In the genomic region with DNA sequence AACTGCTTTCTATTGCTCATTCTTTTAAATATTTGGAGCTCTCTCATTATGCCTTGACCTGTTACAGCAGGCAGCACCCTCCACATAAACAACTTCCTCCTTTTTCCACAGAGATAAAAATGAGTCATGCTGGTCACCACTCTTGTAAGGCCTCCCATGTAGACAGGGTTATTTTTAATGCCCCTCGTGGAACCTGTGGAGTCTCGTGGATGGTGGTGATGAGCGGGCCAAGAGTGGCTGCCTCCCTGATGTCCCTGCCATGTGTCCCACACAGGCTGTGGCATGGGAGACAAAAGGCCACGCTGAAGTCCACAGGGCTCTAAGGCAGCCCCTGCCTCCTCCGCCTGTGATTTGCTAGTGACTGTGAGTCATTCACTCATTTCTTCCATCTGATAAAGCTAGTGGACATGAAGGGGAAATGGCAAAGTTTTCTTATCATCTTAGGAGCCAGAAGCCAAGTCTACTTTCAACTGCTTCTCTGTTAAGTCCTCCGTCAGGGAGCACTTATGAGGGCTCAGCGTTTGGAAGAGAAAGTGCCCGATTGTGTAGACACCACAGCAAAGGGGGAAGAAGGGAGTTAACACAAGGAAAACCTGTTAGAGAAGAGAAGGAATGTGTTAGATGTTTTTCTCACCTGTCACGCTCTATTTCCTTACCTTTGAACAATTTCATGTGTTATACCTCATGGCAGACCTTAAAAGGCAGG, we compare ENCODE assay signal across 1 cellular context.
TF ChIP-seq lines count a peak whose summit lies in the region.

No MANE protein-coding gene starts in this region.

TF ChIP-seq in K562, 482 proteins besides CTCF, POLR2A, EP300 and RAD21 (continued from another document and continues in another):
- TF ChIP-seq, protein P1, sequence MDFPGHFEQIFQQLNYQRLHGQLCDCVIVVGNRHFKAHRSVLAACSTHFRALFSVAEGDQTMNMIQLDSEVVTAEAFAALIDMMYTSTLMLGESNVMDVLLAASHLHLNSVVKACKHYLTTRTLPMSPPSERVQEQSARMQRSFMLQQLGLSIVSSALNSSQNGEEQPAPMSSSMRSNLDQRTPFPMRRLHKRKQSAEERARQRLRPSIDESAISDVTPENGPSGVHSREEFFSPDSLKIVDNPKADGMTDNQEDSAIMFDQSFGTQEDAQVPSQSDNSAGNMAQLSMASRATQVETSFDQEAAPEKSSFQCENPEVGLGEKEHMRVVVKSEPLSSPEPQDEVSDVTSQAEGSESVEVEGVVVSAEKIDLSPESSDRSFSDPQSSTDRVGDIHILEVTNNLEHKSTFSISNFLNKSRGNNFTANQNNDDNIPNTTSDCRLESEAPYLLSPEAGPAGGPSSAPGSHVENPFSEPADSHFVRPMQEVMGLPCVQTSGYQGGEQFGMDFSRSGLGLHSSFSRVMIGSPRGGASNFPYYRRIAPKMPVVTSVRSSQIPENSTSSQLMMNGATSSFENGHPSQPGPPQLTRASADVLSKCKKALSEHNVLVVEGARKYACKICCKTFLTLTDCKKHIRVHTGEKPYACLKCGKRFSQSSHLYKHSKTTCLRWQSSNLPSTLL (IDR thresholded peaks at IDR 0.05), result no peak
- TF ChIP-seq MCM3 (IDR thresholded peaks at IDR 0.05) (no peak), ZNF511 (CRISPR knock-in tag; IDR thresholded peaks at IDR 0.05) (no peak), NEUROD1 (IDR thresholded peaks at IDR 0.05; ENCODE audit: borderline replicate concordance, low read depth, low read length, partially characterized antibody) (peak; percentile 64), CHCHD3 (CRISPR knock-in tag; IDR thresholded peaks at IDR 0.05) (no peak), BRCA1 (IDR thresholded peaks at IDR 0.05) (no peak), BRCA1 (CRISPR knock-in tag; IDR thresholded peaks at IDR 0.05) (no peak), SRSF7 (optimal IDR thresholded peaks at IDR 0.05; ENCODE audit: low read depth, low read length) (no peak), NCOA2 (IDR thresholded peaks at IDR 0.05; ENCODE audit: partially characterized antibody in 2 of 2) (peak in 1 of 2 experiments; percentile 46), ZNF76 (CRISPR knock-in tag; IDR thresholded peaks at IDR 0.05; ENCODE audit: borderline replicate concordance) (no peak), ESRRA (IDR thresholded peaks at IDR 0.05; ENCODE audit: borderline replicate concordance, low read depth) (peak; percentile 51; the same call in 1 of the 2 replicates), FOXK2 (conservative IDR thresholded peaks at IDR 0.05 in 1 of 2, IDR thresholded peaks at IDR 0.05 in 1 of 2; ENCODE audit: low read depth in 2 of 2) (peak; percentile 71 to 87; a peak in 3 of 4 replicates), SIX5 (IDR thresholded peaks at IDR 0.05; ENCODE audit: borderline replicate concordance in 1 of 2, insufficient read depth in 1 of 2, low read depth in 1 of 2, low read length in 2 of 2) (no peak), ZNF778 (CRISPR knock-in tag; IDR thresholded peaks at IDR 0.05) (no peak), POLR2G (IDR thresholded peaks at IDR 0.05; ENCODE audit: low read depth, low read length) (peak; percentile 68), CBX2 (IDR thresholded peaks at IDR 0.05; ENCODE audit: insufficient read depth, low read length, poor library complexity, severe bottlenecking) (no peak), MYBL2 (IDR thresholded peaks at IDR 0.05; ENCODE audit: low read depth) (no peak; the same call in 1 of the 2 replicates), MYBL2 (CRISPR knock-in tag; IDR thresholded peaks at IDR 0.05; ENCODE audit: borderline replicate concordance) (no peak), TAF7 (tag; IDR thresholded peaks at IDR 0.05) (peak; percentile 56), SNIP1 (IDR thresholded peaks at IDR 0.05; ENCODE audit: low read depth) (no peak), ZBED1 (IDR thresholded peaks at IDR 0.05) (no peak), ZNF589 (CRISPR knock-in tag; IDR thresholded peaks at IDR 0.05; ENCODE audit: low read depth) (peak; percentile 52; the same call in 1 of the 2 replicates), ZBTB33 (CRISPR knock-in tag; IDR thresholded peaks at IDR 0.05) (no peak; the same call in 1 of the 2 replicates), TAF1 (IDR thresholded peaks at IDR 0.05; ENCODE audit: control insufficient read depth, extremely low read depth, insufficient read depth, low read length, severe bottlenecking) (peak; percentile 59), HDAC3 (IDR thresholded peaks at IDR 0.05; ENCODE audit: borderline replicate concordance, partially characterized antibody) (peak; percentile 80), ETV1 (tag; conservative IDR thresholded peaks at IDR 0.05; ENCODE audit: low read depth) (no peak; the same call in 1 of the 2 replicates), CBX8 (IDR thresholded peaks at IDR 0.05; ENCODE audit: borderline replicate concordance, extremely low read depth, low read depth, low read length, poor library complexity, severe bottlenecking) (no peak), CEBPZ (IDR thresholded peaks at IDR 0.05; ENCODE audit: borderline replicate concordance, low read depth, low read length) (no peak), ELK3 (CRISPR knock-in tag; IDR thresholded peaks at IDR 0.05) (no peak), NR1H2 (CRISPR knock-in tag; IDR thresholded peaks at IDR 0.05) (no peak), RBM39 (optimal IDR thresholded peaks at IDR 0.05; ENCODE audit: low read depth, low read length) (no peak), CHD1 (IDR thresholded peaks at IDR 0.05; ENCODE audit: low read length) (no peak), GABPB1 (CRISPR knock-in tag; IDR thresholded peaks at IDR 0.05) (peak; percentile 60), ZBTB2 (IDR thresholded peaks at IDR 0.05) (peak; percentile 91), LEF1 (IDR thresholded peaks at IDR 0.05) (peak; percentile 86), MNT (conservative IDR thresholded peaks at IDR 0.05) (peak; percentile 69 to 80), KDM1A (IDR thresholded peaks at IDR 0.05) (peak; percentile 85 to 86), MAFF (IDR thresholded peaks at IDR 0.05; ENCODE audit: low read length) (no peak), SMARCA4 (IDR thresholded peaks at IDR 0.05) (peak; percentile 99), TEAD1 (CRISPR knock-in tag; IDR thresholded peaks at IDR 0.05) (peak in 1 of 2 experiments; percentile 76; a peak in 1 of 4 replicates), SOX6 (IDR thresholded peaks at IDR 0.05) (peak; percentile 82), JUNB (CRISPR knock-in tag; conservative IDR thresholded peaks at IDR 0.05) (peak; percentile 73)
- TF ChIP-seq, protein P2, sequence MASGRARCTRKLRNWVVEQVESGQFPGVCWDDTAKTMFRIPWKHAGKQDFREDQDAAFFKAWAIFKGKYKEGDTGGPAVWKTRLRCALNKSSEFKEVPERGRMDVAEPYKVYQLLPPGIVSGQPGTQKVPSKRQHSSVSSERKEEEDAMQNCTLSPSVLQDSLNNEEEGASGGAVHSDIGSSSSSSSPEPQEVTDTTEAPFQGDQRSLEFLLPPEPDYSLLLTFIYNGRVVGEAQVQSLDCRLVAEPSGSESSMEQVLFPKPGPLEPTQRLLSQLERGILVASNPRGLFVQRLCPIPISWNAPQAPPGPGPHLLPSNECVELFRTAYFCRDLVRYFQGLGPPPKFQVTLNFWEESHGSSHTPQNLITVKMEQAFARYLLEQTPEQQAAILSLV (tag; IDR thresholded peaks at IDR 0.05), result no peak
- TF ChIP-seq, protein P3, sequence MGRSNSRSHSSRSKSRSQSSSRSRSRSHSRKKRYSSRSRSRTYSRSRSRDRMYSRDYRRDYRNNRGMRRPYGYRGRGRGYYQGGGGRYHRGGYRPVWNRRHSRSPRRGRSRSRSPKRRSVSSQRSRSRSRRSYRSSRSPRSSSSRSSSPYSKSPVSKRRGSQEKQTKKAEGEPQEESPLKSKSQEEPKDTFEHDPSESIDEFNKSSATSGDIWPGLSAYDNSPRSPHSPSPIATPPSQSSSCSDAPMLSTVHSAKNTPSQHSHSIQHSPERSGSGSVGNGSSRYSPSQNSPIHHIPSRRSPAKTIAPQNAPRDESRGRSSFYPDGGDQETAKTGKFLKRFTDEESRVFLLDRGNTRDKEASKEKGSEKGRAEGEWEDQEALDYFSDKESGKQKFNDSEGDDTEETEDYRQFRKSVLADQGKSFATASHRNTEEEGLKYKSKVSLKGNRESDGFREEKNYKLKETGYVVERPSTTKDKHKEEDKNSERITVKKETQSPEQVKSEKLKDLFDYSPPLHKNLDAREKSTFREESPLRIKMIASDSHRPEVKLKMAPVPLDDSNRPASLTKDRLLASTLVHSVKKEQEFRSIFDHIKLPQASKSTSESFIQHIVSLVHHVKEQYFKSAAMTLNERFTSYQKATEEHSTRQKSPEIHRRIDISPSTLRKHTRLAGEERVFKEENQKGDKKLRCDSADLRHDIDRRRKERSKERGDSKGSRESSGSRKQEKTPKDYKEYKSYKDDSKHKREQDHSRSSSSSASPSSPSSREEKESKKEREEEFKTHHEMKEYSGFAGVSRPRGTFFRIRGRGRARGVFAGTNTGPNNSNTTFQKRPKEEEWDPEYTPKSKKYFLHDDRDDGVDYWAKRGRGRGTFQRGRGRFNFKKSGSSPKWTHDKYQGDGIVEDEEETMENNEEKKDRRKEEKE (IDR thresholded peaks at IDR 0.05; ENCODE audit: borderline replicate concordance in 1 of 2, control insufficient read depth in 1 of 2, low read depth in 2 of 2, low read length in 1 of 2), result no peak
